Comparison of ENCODE assay signal across 1 cellular context in the genomic region with DNA sequence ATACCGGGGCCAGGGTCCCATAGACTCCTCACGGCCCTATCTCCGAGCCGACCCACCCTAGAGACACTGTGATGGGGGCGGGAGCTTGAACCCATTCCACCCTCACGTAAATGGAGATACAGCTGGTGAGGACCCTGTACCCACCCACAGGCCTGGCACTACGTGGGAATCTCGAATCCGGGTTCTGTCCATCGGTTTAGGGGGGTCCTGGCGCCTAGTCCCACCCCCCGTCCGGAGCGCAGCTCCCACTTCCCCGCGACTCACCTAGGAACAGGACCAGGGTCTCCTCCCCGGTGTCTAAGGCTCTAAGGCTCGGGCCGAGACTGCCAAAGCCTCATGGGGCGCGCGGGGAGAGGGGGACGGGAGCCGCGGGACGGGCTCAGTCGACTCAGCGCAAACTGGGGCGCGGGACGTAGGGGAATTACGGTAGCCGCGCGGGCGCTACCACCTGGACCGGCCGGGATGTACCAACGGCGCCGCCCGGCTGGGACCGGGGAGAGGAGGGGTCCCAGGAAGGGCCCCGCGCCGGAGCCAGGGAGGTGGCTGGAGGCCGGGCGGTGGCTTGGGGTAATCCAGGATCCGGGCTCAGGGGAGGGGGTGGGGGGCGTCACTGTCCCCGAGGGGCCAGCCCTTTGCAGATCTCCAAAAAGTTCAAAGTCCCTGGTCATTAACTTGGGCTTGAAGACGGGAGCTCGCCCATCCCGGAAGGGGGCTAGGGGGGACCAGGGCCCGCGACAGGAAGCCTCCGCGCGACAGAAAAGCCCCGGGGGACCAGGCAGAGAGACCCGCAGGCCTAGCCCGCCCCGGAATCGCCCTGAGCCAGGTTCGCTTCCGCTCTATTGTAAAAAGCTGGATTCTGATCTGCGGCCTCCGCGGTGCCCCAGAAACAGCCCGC.
A peak's percentile ranks its signal among the peaks of the same experiment; 100 is the strongest.
TF ChIP-seq lines count a peak whose summit lies in the region.

No MANE protein-coding gene starts in this region.

TF ChIP-seq in HEK293, 187 proteins besides CTCF, POLR2A, EP300 and RAD21 (continued from another document):
- TF ChIP-seq ZNF114 (tag by site-specific recombination; IDR thresholded peaks at IDR 0.05) (no peak), ZNF350 (tag by site-specific recombination; IDR thresholded peaks at IDR 0.05) (no peak), ZNF138 (tag by site-specific recombination; IDR thresholded peaks at IDR 0.05; ENCODE audit: borderline replicate concordance) (no peak), ZNF560 (tag by site-specific recombination; IDR thresholded peaks at IDR 0.05; ENCODE audit: borderline replicate concordance) (no peak), ZNF585B (tag by site-specific recombination; IDR thresholded peaks at IDR 0.05) (no peak; the same call in 1 of the 2 replicates), ZNF596 (tag by site-specific recombination; IDR thresholded peaks at IDR 0.05) (no peak), ZIC2 (tag by site-specific recombination; IDR thresholded peaks at IDR 0.05) (peak; percentile 60), ZBTB7A (tag by site-specific recombination; IDR thresholded peaks at IDR 0.05; ENCODE audit: low read depth) (peak; percentile 95), ZNF791 (tag by site-specific recombination; IDR thresholded peaks at IDR 0.05) (no peak), ZNF701 (tag by site-specific recombination; IDR thresholded peaks at IDR 0.05) (no peak), YY2 (tag by site-specific recombination; IDR thresholded peaks at IDR 0.05) (no peak), ZSCAN30 (tag by site-specific recombination; IDR thresholded peaks at IDR 0.05) (peak; percentile 86), ZNF292 (tag by site-specific recombination; IDR thresholded peaks at IDR 0.05; ENCODE audit: borderline replicate concordance, low read depth) (no peak), ZNF623 (tag by site-specific recombination; IDR thresholded peaks at IDR 0.05) (no peak; the same call in 1 of the 2 replicates), KLF7 (tag by site-specific recombination; IDR thresholded peaks at IDR 0.05; ENCODE audit: borderline replicate concordance) (0 out of 2 replicates have a peak, but pooled peaks have one; percentile 40), ZNF776 (tag by site-specific recombination; IDR thresholded peaks at IDR 0.05; ENCODE audit: borderline replicate concordance) (no peak), ZNF274 (IDR thresholded peaks at IDR 0.05; ENCODE audit: low read length) (no peak), ZNF274 (tag by site-specific recombination; IDR thresholded peaks at IDR 0.05; ENCODE audit: borderline replicate concordance) (no peak), ZNF302 (tag by site-specific recombination; IDR thresholded peaks at IDR 0.05; ENCODE audit: low read depth) (no peak), ZNF221 (tag by site-specific recombination; IDR thresholded peaks at IDR 0.05; ENCODE audit: borderline replicate concordance) (no peak)
- TF ChIP-seq, protein P1, sequence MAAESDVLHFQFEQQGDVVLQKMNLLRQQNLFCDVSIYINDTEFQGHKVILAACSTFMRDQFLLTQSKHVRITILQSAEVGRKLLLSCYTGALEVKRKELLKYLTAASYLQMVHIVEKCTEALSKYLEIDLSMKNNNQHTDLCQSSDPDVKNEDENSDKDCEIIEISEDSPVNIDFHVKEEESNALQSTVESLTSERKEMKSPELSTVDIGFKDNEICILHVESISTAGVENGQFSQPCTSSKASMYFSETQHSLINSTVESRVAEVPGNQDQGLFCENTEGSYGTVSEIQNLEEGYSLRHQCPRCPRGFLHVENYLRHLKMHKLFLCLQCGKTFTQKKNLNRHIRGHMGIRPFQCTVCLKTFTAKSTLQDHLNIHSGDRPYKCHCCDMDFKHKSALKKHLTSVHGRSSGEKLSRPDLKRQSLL (tag by site-specific recombination; IDR thresholded peaks at IDR 0.05) = peak; percentile 81
- TF ChIP-seq, protein P2, sequence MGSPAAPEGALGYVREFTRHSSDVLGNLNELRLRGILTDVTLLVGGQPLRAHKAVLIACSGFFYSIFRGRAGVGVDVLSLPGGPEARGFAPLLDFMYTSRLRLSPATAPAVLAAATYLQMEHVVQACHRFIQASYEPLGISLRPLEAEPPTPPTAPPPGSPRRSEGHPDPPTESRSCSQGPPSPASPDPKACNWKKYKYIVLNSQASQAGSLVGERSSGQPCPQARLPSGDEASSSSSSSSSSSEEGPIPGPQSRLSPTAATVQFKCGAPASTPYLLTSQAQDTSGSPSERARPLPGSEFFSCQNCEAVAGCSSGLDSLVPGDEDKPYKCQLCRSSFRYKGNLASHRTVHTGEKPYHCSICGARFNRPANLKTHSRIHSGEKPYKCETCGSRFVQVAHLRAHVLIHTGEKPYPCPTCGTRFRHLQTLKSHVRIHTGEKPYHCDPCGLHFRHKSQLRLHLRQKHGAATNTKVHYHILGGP (tag by site-specific recombination; IDR thresholded peaks at IDR 0.05) = no peak
- TF ChIP-seq, protein P3, sequence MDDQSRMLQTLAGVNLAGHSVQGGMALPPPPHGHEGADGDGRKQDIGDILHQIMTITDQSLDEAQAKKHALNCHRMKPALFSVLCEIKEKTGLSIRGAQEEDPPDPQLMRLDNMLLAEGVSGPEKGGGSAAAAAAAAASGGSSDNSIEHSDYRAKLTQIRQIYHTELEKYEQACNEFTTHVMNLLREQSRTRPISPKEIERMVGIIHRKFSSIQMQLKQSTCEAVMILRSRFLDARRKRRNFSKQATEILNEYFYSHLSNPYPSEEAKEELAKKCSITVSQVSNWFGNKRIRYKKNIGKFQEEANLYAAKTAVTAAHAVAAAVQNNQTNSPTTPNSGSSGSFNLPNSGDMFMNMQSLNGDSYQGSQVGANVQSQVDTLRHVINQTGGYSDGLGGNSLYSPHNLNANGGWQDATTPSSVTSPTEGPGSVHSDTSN (CRISPR knock-in tag; IDR thresholded peaks at IDR 0.05) = no peak
- TF ChIP-seq, protein P4, sequence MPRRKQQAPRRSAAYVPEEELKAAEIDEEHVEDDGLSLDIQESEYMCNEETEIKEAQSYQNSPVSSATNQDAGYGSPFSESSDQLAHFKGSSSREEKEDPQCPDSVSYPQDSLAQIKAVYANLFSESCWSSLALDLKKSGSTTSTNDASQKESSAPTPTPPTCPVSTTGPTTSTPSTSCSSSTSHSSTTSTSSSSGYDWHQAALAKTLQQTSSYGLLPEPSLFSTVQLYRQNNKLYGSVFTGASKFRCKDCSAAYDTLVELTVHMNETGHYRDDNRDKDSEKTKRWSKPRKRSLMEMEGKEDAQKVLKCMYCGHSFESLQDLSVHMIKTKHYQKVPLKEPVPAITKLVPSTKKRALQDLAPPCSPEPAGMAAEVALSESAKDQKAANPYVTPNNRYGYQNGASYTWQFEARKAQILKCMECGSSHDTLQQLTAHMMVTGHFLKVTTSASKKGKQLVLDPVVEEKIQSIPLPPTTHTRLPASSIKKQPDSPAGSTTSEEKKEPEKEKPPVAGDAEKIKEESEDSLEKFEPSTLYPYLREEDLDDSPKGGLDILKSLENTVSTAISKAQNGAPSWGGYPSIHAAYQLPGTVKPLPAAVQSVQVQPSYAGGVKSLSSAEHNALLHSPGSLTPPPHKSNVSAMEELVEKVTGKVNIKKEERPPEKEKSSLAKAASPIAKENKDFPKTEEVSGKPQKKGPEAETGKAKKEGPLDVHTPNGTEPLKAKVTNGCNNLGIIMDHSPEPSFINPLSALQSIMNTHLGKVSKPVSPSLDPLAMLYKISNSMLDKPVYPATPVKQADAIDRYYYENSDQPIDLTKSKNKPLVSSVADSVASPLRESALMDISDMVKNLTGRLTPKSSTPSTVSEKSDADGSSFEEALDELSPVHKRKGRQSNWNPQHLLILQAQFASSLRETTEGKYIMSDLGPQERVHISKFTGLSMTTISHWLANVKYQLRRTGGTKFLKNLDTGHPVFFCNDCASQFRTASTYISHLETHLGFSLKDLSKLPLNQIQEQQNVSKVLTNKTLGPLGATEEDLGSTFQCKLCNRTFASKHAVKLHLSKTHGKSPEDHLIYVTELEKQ (tag by site-specific recombination; IDR thresholded peaks at IDR 0.05; ENCODE audit: borderline replicate concordance) = no peak
- TF ChIP-seq, protein P5, sequence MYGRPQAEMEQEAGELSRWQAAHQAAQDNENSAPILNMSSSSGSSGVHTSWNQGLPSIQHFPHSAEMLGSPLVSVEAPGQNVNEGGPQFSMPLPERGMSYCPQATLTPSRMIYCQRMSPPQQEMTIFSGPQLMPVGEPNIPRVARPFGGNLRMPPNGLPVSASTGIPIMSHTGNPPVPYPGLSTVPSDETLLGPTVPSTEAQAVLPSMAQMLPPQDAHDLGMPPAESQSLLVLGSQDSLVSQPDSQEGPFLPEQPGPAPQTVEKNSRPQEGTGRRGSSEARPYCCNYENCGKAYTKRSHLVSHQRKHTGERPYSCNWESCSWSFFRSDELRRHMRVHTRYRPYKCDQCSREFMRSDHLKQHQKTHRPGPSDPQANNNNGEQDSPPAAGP (tag by site-specific recombination; IDR thresholded peaks at IDR 0.05) = peak; percentile 82
TF ChIP-seq in HEK293: peak in this region for 55.
